Comparison of ENCODE assay signal across 8 cellular contexts in genomic region chr1:35080171-35080854, GRCh38. TPM values are rescaled to one million over a fixed set of nuclear protein-coding genes. Genes with fewer than 3 reads are reported as not detected.
A peak's percentile ranks its signal among the peaks of the same experiment; 100 is the strongest.
DNase-seq lines count a peak whose midpoint lies in the region; ATAC-seq and TF ChIP-seq lines count a peak whose summit lies in the region.

No MANE protein-coding gene starts in this region.

- TF ChIP-seq POLR2A in uterus (IDR thresholded peaks at IDR 0.05) = no peak

- H3K4me3 Mint-ChIP-seq in brain = peak overlapping the region; percentile 98 to 100 (median 99)

- H3K9ac ChIP-seq in mesendoderm (ENCODE audit: low read length) = peak overlapping the region; percentile 99

- ATAC-seq in heart right ventricle (peak in 1 of 8 donors; percentile 10), GM21526 (IDR thresholded peaks at IDR 0.05; ENCODE audit: low FRiP score, unreplicated experiment) (no peak)

- H3K27me3 ChIP-seq in heart right ventricle = no peaks in the 10 kb centered on the region
- H3K27me3 ChIP-seq in mesendoderm (ENCODE audit: insufficient read depth, low read length, poor library complexity) = no peaks in the 10 kb centered on the region
- no peaks in the 10 kb centered on the region for H3K27me3 ChIP-seq in uterus

- H3K4me3 ChIP-seq in heart right ventricle (peak overlapping the region in 9 of 10 donors; percentile 50 to 88 (median 76)), mesendoderm (ENCODE audit: low read length) (peak overlapping the region; percentile 32), uterus (peak overlapping the region; percentile 46 to 63)

- H3K18ac ChIP-seq in mesendoderm (ENCODE audit: low read length) = no peak overlapping the region

- peaks cover 5% of the 10 kb centered on the region for H3K79me1 ChIP-seq in mesendoderm (ENCODE audit: low read length)

- peaks cover 0 to 6% (median 0%) of the 10 kb centered on the region in 9 donors for H3K36me3 ChIP-seq in heart right ventricle
- H3K36me3 ChIP-seq in mesendoderm (ENCODE audit: control insufficient read depth, insufficient read depth, low read length) = no peaks in the 10 kb centered on the region
- no peaks in the 10 kb centered on the region for H3K36me3 ChIP-seq in uterus

- H3K27ac Mint-ChIP-seq in brain = peak overlapping the region; percentile 97 to 99 (median 99)

- intact Hi-C loops in heart right ventricle (cut with DNase I) = no loop called here
- intact Hi-C loops in cardiac septum (cut with DNase I) = no loop called here
- intact Hi-C loops in uterus (cut with DNase I; ENCODE audit: low total_unique reads) = no loop called here

- no peak for DNase-seq in heart right ventricle
- DNase-seq in cardiac septum (ENCODE audit: low spot score) = no peak
- DNase-seq in mesendoderm = no peak
- no peak for DNase-seq in uterus
- DNase-seq in glomerular visceral epithelial cell (ENCODE audit: extremely low spot score) = no peak
- DNase-seq in iPS-NIHi7 (ENCODE audit: extremely low spot score) = no peak

- no peak overlapping the region for H2AK5ac ChIP-seq in mesendoderm (ENCODE audit: low read length)

- no peak overlapping the region for H2BK5ac ChIP-seq in mesendoderm (ENCODE audit: low read length)

- H3K27me3 Mint-ChIP-seq in brain = peaks cover 5% of the 10 kb centered on the region

- no peak for TF ChIP-seq CTCF in heart right ventricle (IDR thresholded peaks at IDR 0.05)
- no peak for TF ChIP-seq CTCF in brain (conservative IDR thresholded peaks at IDR 0.05)
- no peak for TF ChIP-seq CTCF in uterus (IDR thresholded peaks at IDR 0.05)

- H3K56ac ChIP-seq in mesendoderm (ENCODE audit: low read length) = peak overlapping the region; percentile 94

- H2BK120ac ChIP-seq in mesendoderm (ENCODE audit: low read depth, low read length) = no peak overlapping the region

- WGBS in heart right ventricle, 2 donors = 87 to 88% methylated on average over 13 of the region's 13 CpGs
- WGBS in mesendoderm (ENCODE audit: extremely low coverage, insufficient coverage, low lambda C conversion rate) = no CpG with 5 or more reads among the region's 13 CpGs

- H3K9me3 ChIP-seq in heart right ventricle (peaks cover 0 to 8% (median 0%) of the 10 kb centered on the region in 11 donors), uterus (no peaks in the 10 kb centered on the region)

- H3K79me2 ChIP-seq in mesendoderm (ENCODE audit: control insufficient read depth, insufficient read depth, low read length) = peaks cover 36% of the 10 kb centered on the region

- no peak overlapping the region for H3K4ac ChIP-seq in mesendoderm (ENCODE audit: low read depth, low read length)

- peaks cover 38% of the 10 kb centered on the region for H3K4me1 Mint-ChIP-seq in brain

- peak overlapping the region in 7 of 10 donors; percentile 82 to 93 (median 87) for H3K27ac ChIP-seq in heart right ventricle
- H3K27ac ChIP-seq in mesendoderm (ENCODE audit: low read depth, low read length) = no peak overlapping the region
- H3K27ac ChIP-seq in uterus = peak overlapping the region; percentile 88 to 91

- no peak overlapping the region for H4K5ac ChIP-seq in mesendoderm (ENCODE audit: low read length)

- H3K36me3 Mint-ChIP-seq in brain = peaks cover 37% of the 10 kb centered on the region

- no peak overlapping the region for H3K23ac ChIP-seq in mesendoderm (ENCODE audit: low read length)

- H3K4me1 ChIP-seq in heart right ventricle = peaks cover 4 to 18% (median 15%) of the 10 kb centered on the region in 9 donors
- H3K4me1 ChIP-seq in mesendoderm (ENCODE audit: control insufficient read depth, low read depth, low read length) = no peaks in the 10 kb centered on the region
- peaks cover 0 to 6% of the 10 kb centered on the region in 2 donors for H3K4me1 ChIP-seq in uterus

- H3K9me3 Mint-ChIP-seq in brain = peaks cover 7 to 19% (median 10%) of the 10 kb centered on the region in 5 experiments

- H3K4me2 ChIP-seq in mesendoderm (ENCODE audit: low read length) = peak overlapping the region; percentile 46

- no peak overlapping the region for H4K8ac ChIP-seq in mesendoderm (ENCODE audit: low read depth, low read length)

- no peak overlapping the region for H2BK15ac ChIP-seq in mesendoderm (replicated peaks; ENCODE audit: low read depth)

RNA-seq across cellular contexts. Expression of gene ZMYM1, which starts 1.1 kb away (rescaled TPM):
- total RNA-seq in heart right ventricle (10 to 100 TPM in 1 of 10 donors, 1 to 10 TPM in 9; 4.2 to 11.0 (median 7.3) TPM), cardiac septum (6.9 TPM), uterus (10 to 100 TPM; 25.9 to 56.0 (median 39.6) TPM)
- polyA plus RNA-seq in heart right ventricle (1 to 10 TPM; 1.2 to 7.7 TPM), brain (ENCODE audit: insufficient read depth, low read depth, low replicate concordance) (1.9 TPM)
- polyA plus RNA-seq in mesendoderm (2013, experiment 1 of 2) = 11.0 TPM
- polyA plus RNA-seq in mesendoderm (2013, experiment 2 of 2) = 11.6 TPM

RNA-seq across cellular contexts. Expression of gene ZMYM6, which starts 48.6 kb away (rescaled TPM):
- total RNA-seq in heart right ventricle (10 to 100 TPM; 10.7 to 21.2 (median 15.5) TPM), cardiac septum (17.5 TPM), uterus (10 to 100 TPM; 13.5 to 41.1 (median 21.5) TPM)
- polyA plus RNA-seq in heart right ventricle (10 to 100 TPM in 1 of 2 donors, 1 to 10 TPM in 1; 6.0 to 20.5 TPM), brain (ENCODE audit: insufficient read depth, low read depth, low replicate concordance) (3.5 TPM)
- 8.5 TPM for polyA plus RNA-seq in mesendoderm (2013, experiment 1 of 2)
- polyA plus RNA-seq in mesendoderm (2013, experiment 2 of 2) = 9.1 TPM
